ENCODE assay signal across 20 cellular contexts in the genomic region with DNA sequence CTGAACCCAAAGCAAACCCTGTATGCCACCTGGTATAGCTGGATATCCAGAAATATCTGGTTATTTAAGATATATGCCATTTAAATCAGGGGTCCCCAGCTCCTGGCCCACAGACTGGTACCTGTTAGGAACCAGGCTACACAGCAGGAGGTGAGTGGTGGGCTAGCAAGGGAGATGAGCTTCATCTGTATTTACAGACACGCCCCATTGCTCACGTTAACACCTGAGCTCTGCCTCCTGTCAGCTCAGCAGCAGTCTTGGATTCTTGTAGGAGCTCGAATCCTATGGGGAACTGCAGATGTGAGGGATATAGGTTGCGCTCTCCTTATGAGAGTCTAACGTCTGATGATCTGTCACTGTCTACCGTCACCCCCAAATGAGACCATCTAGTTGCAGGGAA.
A peak's percentile ranks its signal among the peaks of the same experiment; 100 is the strongest.
DNase-seq lines count a peak whose midpoint lies in the region; ATAC-seq, FAIRE-seq and TF ChIP-seq lines count a peak whose summit lies in the region.
"Had no signal": no experiment of that assay in that cellular context is flagged by ENCODE, and none has a peak within 500 bp of the region (broad histone marks: within the 10 kb centered on the region; RNA-seq: fewer than 3 reads in every experiment).

No MANE protein-coding gene starts in this region.

- H2BK120ac ChIP-seq in H9 (ENCODE audit: low read depth, low read length, poor library complexity, severe bottlenecking) = no peak overlapping the region

- H4K91ac ChIP-seq in H9 (ENCODE audit: insufficient read length, low read depth, low read length) = no peak overlapping the region

- no peaks in the 10 kb centered on the region for H3K9me3 Mint-ChIP-seq in H9
- no peaks in the 10 kb centered on the region for H3K9me3 Mint-ChIP-seq in T-helper 2 cell treated with Interferon-gamma antibody and Interleukin-4, amounts not matched to agents 5 μg/mL and 100 μg/mL, for 36 hours

- H3K27me3 ChIP-seq in H9 (ENCODE audit: insufficient read depth, low read length) (no peaks in the 10 kb centered on the region), RWPE2 (ENCODE audit: insufficient read depth, poor library complexity, severe bottlenecking) (no peaks in the 10 kb centered on the region), tibial artery (no peaks in the 10 kb centered on the region), pancreas (no peaks in the 10 kb centered on the region)
- H3K27me3 ChIP-seq: BE2C had no signal

- peak; percentile 22 for DNase-seq in H9
- peak; percentile 85 for DNase-seq in NCI-H2171 treated with DMSO at 0.1 percent for 48 hours (lab: John Stamatoyannopoulos, UW)
- DNase-seq in RWPE2 (ENCODE audit: low spot score) = peak; percentile 23
- no peak for DNase-seq in T-helper 2 cell treated with Interferon-gamma antibody and Interleukin-4, amounts not matched to agents 5 μg/mL and 100 μg/mL, for 36 hours (ENCODE audit: low spot score)
- no peak for DNase-seq in tibial artery
- no peak for DNase-seq in pancreas
- DNase-seq: ACHN; BE2C; C1 segment of cervical spinal cord; CD4-positive, CD25-positive, alpha-beta regulatory T cell; CD8-positive, alpha-beta memory T cell; COR-L47; DMS 273 treated with DMSO at 0.1 percent for 48 hours; DMS53; DND-41; EL had no signal

- no peak overlapping the region for H2BK20ac ChIP-seq in H9 (ENCODE audit: low read depth, low read length, poor library complexity, severe bottlenecking)

- no peak overlapping the region for H3K27ac Mint-ChIP-seq in H9
- H3K27ac Mint-ChIP-seq in T-helper 2 cell treated with Interferon-gamma antibody and Interleukin-4, amounts not matched to agents 5 μg/mL and 100 μg/mL, for 36 hours = no peak overlapping the region
- H3K27ac Mint-ChIP-seq: CD4-positive, CD25-positive, alpha-beta regulatory T cell; CD8-positive, alpha-beta memory T cell had no signal

- H3K36me3 ChIP-seq in RWPE2 (ENCODE audit: low read depth) (no peaks in the 10 kb centered on the region), tibial artery (no peaks in the 10 kb centered on the region), pancreas (no peaks in the 10 kb centered on the region)
- H3K36me3 ChIP-seq: BE2C, HAP-1 had no signal

- no peaks in the 10 kb centered on the region for H3K36me3 Mint-ChIP-seq in H9 (ENCODE audit: insufficient read depth in 1 of 3, low read depth in 3 of 3)
- H3K36me3 Mint-ChIP-seq in T-helper 2 cell treated with Interferon-gamma antibody and Interleukin-4, amounts not matched to agents 5 μg/mL and 100 μg/mL, for 36 hours (ENCODE audit: low read depth) = no peaks in the 10 kb centered on the region
- H3K36me3 Mint-ChIP-seq: CD4-positive, CD25-positive, alpha-beta regulatory T cell; CD8-positive, alpha-beta memory T cell had no signal

- H3K4me1 ChIP-seq in H9 (ENCODE audit: insufficient read depth, low read length) = no peaks in the 10 kb centered on the region
- no peaks in the 10 kb centered on the region for H3K4me1 ChIP-seq in RWPE2 (ENCODE audit: insufficient read depth, poor library complexity, severe bottlenecking)
- peaks cover 0 to 5% (median 0%) of the 10 kb centered on the region in 4 donors for H3K4me1 ChIP-seq in tibial artery
- H3K4me1 ChIP-seq in pancreas = no peaks in the 10 kb centered on the region
- H3K4me1 ChIP-seq: BE2C, HAP-1 had no signal

- no peak overlapping the region for H2BK5ac ChIP-seq in H9 (ENCODE audit: insufficient read length, low read length)

- H3K4ac ChIP-seq in H9 (ENCODE audit: low read depth, low read length) = no peak overlapping the region

- ATAC-seq in RWPE2 (ENCODE audit: low read depth) (no peak), pancreas (no peak)
- ATAC-seq: GM12878 had no signal

- H4K5ac ChIP-seq in H9 (ENCODE audit: insufficient read length, low read depth, low read length) = no peak overlapping the region

- FAIRE-seq in pancreas (lab: Jason Lieb, UNC) = no peak
- FAIRE-seq: A204.1, GM12878, H1 had no signal

- no peak overlapping the region for H2AFZ ChIP-seq in H9 (ENCODE audit: low read length)

- H3T11ph ChIP-seq in H9 (ENCODE audit: low read length) = no peak overlapping the region

- no peak overlapping the region for H3K4me2 ChIP-seq in H9 (ENCODE audit: insufficient read depth, insufficient read length, low read length)

- TF ChIP-seq CTCF in H9 (conservative IDR thresholded peaks at IDR 0.05) = no peak
- no peak for TF ChIP-seq CTCF in RWPE2 (IDR thresholded peaks at IDR 0.05; ENCODE audit: poor library complexity, severe bottlenecking)
- TF ChIP-seq CTCF in tibial artery (IDR thresholded peaks at IDR 0.05) = no peak
- TF ChIP-seq CTCF in pancreas (IDR thresholded peaks at IDR 0.05) = no peak

- H3K79me2 ChIP-seq in H9 (ENCODE audit: insufficient read depth, low read length) = no peaks in the 10 kb centered on the region

- no peaks in the 10 kb centered on the region for H3K4me1 Mint-ChIP-seq in H9
- H3K4me1 Mint-ChIP-seq in T-helper 2 cell treated with Interferon-gamma antibody and Interleukin-4, amounts not matched to agents 5 μg/mL and 100 μg/mL, for 36 hours (ENCODE audit: low read depth) = no peaks in the 10 kb centered on the region
- H3K4me1 Mint-ChIP-seq: CD4-positive, CD25-positive, alpha-beta regulatory T cell; CD8-positive, alpha-beta memory T cell had no signal

- no peaks in the 10 kb centered on the region for H3K79me1 ChIP-seq in H9 (ENCODE audit: insufficient read depth, low read depth, low read length, poor library complexity, severe bottlenecking)

- no CpG with 5 or more reads among the region's 6 CpGs for WGBS in H9 (ENCODE audit: extremely low coverage, insufficient read length, low lambda C conversion rate)
- 49 to 54% methylated on average over 6 of the region's 6 CpGs for WGBS in pancreas, 2 donors

- no peak overlapping the region for H3K18ac ChIP-seq in H9 (ENCODE audit: insufficient read length, low read depth, low read length)

- H3K9me3 ChIP-seq in H9 (ENCODE audit: control insufficient read depth, low read depth, low read length) = no peaks in the 10 kb centered on the region
- no peaks in the 10 kb centered on the region for H3K9me3 ChIP-seq in RWPE2 (ENCODE audit: severe bottlenecking)
- H3K9me3 ChIP-seq in tibial artery = no peaks in the 10 kb centered on the region
- no peaks in the 10 kb centered on the region for H3K9me3 ChIP-seq in pancreas
- H3K9me3 ChIP-seq: BE2C, HAP-1 had no signal

- H2BK15ac ChIP-seq in H9 (ENCODE audit: low read depth, low read length) = no peak overlapping the region

- H3K23me2 ChIP-seq in H9 (ENCODE audit: insufficient read length, low read depth, low read length, poor library complexity, severe bottlenecking) = no peaks in the 10 kb centered on the region

- no peak overlapping the region for H2BK12ac ChIP-seq in H9 (ENCODE audit: insufficient read length, low read depth, low read length)

- H3K14ac ChIP-seq in H9 (ENCODE audit: insufficient read depth, low read length) = no peak overlapping the region

- no peak overlapping the region for H4K8ac ChIP-seq in H9 (replicated peaks; ENCODE audit: insufficient read length, low read depth, low read length)

- H3K27ac ChIP-seq in H9 (ENCODE audit: insufficient read length, low read depth, low read length) (no peak overlapping the region), RWPE2 (ENCODE audit: poor library complexity, severe bottlenecking) (no peak overlapping the region), tibial artery (no peak overlapping the region), pancreas (no peak overlapping the region)

- H3K9ac ChIP-seq in H9 (ENCODE audit: extremely low read depth, insufficient read length, low read length) = no peak overlapping the region

- H3K27me3 Mint-ChIP-seq in H9 (ENCODE audit: low read depth) = no peaks in the 10 kb centered on the region
- H3K27me3 Mint-ChIP-seq in T-helper 2 cell treated with Interferon-gamma antibody and Interleukin-4, amounts not matched to agents 5 μg/mL and 100 μg/mL, for 36 hours (ENCODE audit: low read depth) = no peaks in the 10 kb centered on the region
- H3K27me3 Mint-ChIP-seq: CD4-positive, CD25-positive, alpha-beta regulatory T cell; CD8-positive, alpha-beta memory T cell had no signal

- H4K20me1 ChIP-seq in H9 (ENCODE audit: control insufficient read depth, insufficient read depth, insufficient read length) = no peaks in the 10 kb centered on the region

- no peak overlapping the region for H3K4me3 Mint-ChIP-seq in H9
- H3K4me3 Mint-ChIP-seq in T-helper 2 cell treated with Interferon-gamma antibody and Interleukin-4, amounts not matched to agents 5 μg/mL and 100 μg/mL, for 36 hours = no peak overlapping the region
- H3K4me3 Mint-ChIP-seq: CD4-positive, CD25-positive, alpha-beta regulatory T cell; CD8-positive, alpha-beta memory T cell had no signal

- no peak overlapping the region for H3K56ac ChIP-seq in H9 (ENCODE audit: insufficient read length, low read depth, low read length)

- H3K4me3 ChIP-seq in RWPE2 (ENCODE audit: severe bottlenecking) (no peak overlapping the region), tibial artery (no peak overlapping the region), pancreas (no peak overlapping the region)
- H3K4me3 ChIP-seq: GM12878, HAP-1 had no signal

- no peak overlapping the region for H2AK5ac ChIP-seq in H9 (ENCODE audit: insufficient read length, low read length)

- intact Hi-C loops in tibial artery (cut with DNase I; ENCODE audit: low total_unique reads) (no loop called here), pancreas (cut with DNase I) (no loop called here)

- H3K23ac ChIP-seq in H9 (ENCODE audit: insufficient read length, low read depth, low read length) = no peak overlapping the region

Comparison
In these comparisons a context has a peak if more than half of its experiments do, and no peak if none do; other contexts are left out.
1. DNase-seq: peak in H9 (single experiment), NCI-H2171 treated with DMSO at 0.1 percent for 48 hours (single experiment) and RWPE2 (single experiment); none in T-helper 2 cell treated with Interferon-gamma antibody and Interleukin-4, amounts not matched to agents 5 μg/mL and 100 μg/mL, for 36 hours (single experiment), tibial artery (0 of 2) and pancreas (0 of 6).